Comparison of ENCODE assay signal across 27 cellular contexts in the genomic region with DNA sequence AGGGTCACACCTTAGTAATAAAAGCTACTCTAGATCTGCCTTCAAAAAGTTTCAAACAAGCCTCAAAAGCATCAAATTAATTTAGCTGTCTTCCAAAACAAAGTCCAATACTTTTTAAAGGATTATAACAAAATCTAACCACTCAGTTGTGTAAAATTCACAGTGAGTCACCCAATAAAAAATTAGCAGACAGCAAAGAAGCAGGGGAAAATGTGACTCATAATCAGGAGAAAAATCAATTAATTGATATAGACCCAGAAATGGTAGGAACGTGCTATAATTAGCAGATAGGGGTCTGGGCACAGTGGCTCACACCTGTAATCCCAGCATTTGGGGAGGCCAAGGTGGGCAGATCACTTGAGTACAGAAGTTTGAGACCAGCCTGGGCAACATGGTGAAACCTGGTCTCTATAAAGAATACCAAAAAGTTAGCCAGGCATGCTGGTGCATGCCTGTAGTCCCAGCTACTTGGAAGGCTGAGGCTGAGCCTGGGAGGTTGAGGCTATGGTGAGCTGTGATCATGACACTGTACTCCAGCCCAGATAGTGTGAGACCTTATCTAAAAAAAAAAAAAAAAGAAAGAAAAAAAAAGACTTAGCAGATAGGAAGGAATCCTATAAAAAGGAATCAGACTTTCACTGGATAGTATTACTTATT. TPM values are rescaled to one million over a fixed set of nuclear protein-coding genes. Genes with fewer than 3 reads are reported as not detected.
"Had no signal": no experiment of that assay in that cellular context is flagged by ENCODE, and none has a peak within 500 bp of the region (broad histone marks: within the 10 kb centered on the region; RNA-seq: fewer than 3 reads in every experiment).

No MANE protein-coding gene starts in this region.

- H3K36me3 ChIP-seq: breast epithelium, colonic mucosa, stomach, suprapubic skin, uterus, WERI-Rb-1 had no signal

- H3K4me2 ChIP-seq: smooth muscle cell had no signal

- H3K27me3 ChIP-seq: breast epithelium, colonic mucosa, dorsolateral prefrontal cortex, suprapubic skin, uterus had no signal

- H3K4me3 Mint-ChIP-seq: activated CD4-positive, alpha-beta T cell treated with anti-CD3 and anti-CD28 coated beads, Interleukin-2, amount 10 ng/mL, durations not matched to agents 7 days and 5 days; activated CD8-positive, alpha-beta T cell treated with anti-CD3 and anti-CD28 coated beads, Interleukin-2, amount 10 ng/mL, durations not matched to agents 7 days and 5 days; activated naive CD8-positive, alpha-beta T cell treated with anti-CD3 and anti-CD28 coated beads for 36 hours; activated T-cell treated with anti-CD3 and anti-CD28 coated beads, Interleukin-2, amount 50 U/mL, for 24 hours; activated T-helper 17 cell treated with anti-CD3 and anti-CD28 coated beads, Interleukin-2, amount 50 U/mL, for 72 hours; effector memory CD8-positive, alpha-beta T cell; immature natural killer cell; nephron progenitor cell; stimulated activated memory B cell treated with anti-CD40 and anti-IgM and Interleukin-4, amounts not matched to agents 10 μg/mL and 1 μg/mL and 100 μg/mL, for 72 hours had no signal

- H3K4me1 Mint-ChIP-seq: activated CD4-positive, alpha-beta T cell treated with anti-CD3 and anti-CD28 coated beads, Interleukin-2, amount 10 ng/mL, durations not matched to agents 7 days and 5 days; activated naive CD8-positive, alpha-beta T cell treated with anti-CD3 and anti-CD28 coated beads for 36 hours; activated T-helper 17 cell treated with anti-CD3 and anti-CD28 coated beads, Interleukin-2, amount 50 U/mL, for 72 hours; immature natural killer cell; stimulated activated memory B cell treated with anti-CD40 and anti-IgM and Interleukin-4, amounts not matched to agents 10 μg/mL and 1 μg/mL and 100 μg/mL, for 72 hours had no signal

- ATAC-seq: activated CD8-positive, alpha-beta T cell treated with anti-CD3 and anti-CD28 coated beads, Interleukin-2, amount 10 ng/mL, durations not matched to agents 7 days and 5 days; activated T-helper 17 cell treated with anti-CD3 and anti-CD28 coated beads, Interleukin-2, amount 50 U/mL, for 72 hours; effector memory CD8-positive, alpha-beta T cell; left ventricle myocardium superior; sciatic nerve; stimulated activated memory B cell treated with anti-CD40 and anti-IgM and Interleukin-4, amounts not matched to agents 10 μg/mL and 1 μg/mL and 100 μg/mL, for 72 hours had no signal

- DNase-seq: activated CD4-positive, CD25-positive, alpha-beta regulatory T cell treated with anti-CD3 and anti-CD28 coated beads, Interleukin-2, amount 50 U/mL, for 72 hours; activated CD8-positive, alpha-beta memory T cell treated with anti-CD3 and anti-CD28 coated beads, Interleukin-2, amount 50 U/mL, for 4 hours; activated CD8-positive, alpha-beta T cell treated with anti-CD3 and anti-CD28 coated beads, Interleukin-2, amount 10 ng/mL, durations not matched to agents 7 days and 5 days; activated naive CD4-positive, alpha-beta T cell; activated naive CD8-positive, alpha-beta T cell treated with anti-CD3 and anti-CD28 coated beads for 36 hours; activated T-cell treated with anti-CD3 and anti-CD28 coated beads, Interleukin-2, amount 50 U/mL, for 24 hours; colonic mucosa; dorsolateral prefrontal cortex; effector memory CD8-positive, alpha-beta T cell; foreskin melanocyte; immature natural killer cell; left ventricle myocardium superior; nephron progenitor cell; stimulated activated CD4-positive, alpha-beta T cell treated with anti-CD3 and anti-CD28 coated beads, Interleukin-15, amount 100 ng/mL, for 24 hours; T-helper 1 cell; trophoblast cell; uterus; WERI-Rb-1 had no signal

- H3K27ac Mint-ChIP-seq: activated CD4-positive, alpha-beta T cell treated with anti-CD3 and anti-CD28 coated beads, Interleukin-2, amount 10 ng/mL, durations not matched to agents 7 days and 5 days; activated CD8-positive, alpha-beta T cell treated with anti-CD3 and anti-CD28 coated beads, Interleukin-2, amount 10 ng/mL, durations not matched to agents 7 days and 5 days; activated naive CD8-positive, alpha-beta T cell treated with anti-CD3 and anti-CD28 coated beads for 36 hours; activated T-cell treated with anti-CD3 and anti-CD28 coated beads, Interleukin-2, amount 50 U/mL, for 24 hours; activated T-helper 17 cell treated with anti-CD3 and anti-CD28 coated beads, Interleukin-2, amount 50 U/mL, for 72 hours; effector memory CD8-positive, alpha-beta T cell; immature natural killer cell; nephron progenitor cell; stimulated activated memory B cell treated with anti-CD40 and anti-IgM and Interleukin-4, amounts not matched to agents 10 μg/mL and 1 μg/mL and 100 μg/mL, for 72 hours had no signal

- H3K9me3 ChIP-seq: colonic mucosa had no signal

- H3K27ac ChIP-seq: breast epithelium, colonic mucosa, dorsolateral prefrontal cortex, stomach, suprapubic skin, uterus, WERI-Rb-1 had no signal

- H3K4me1 ChIP-seq: breast epithelium, colonic mucosa, stomach, suprapubic skin, uterus had no signal

- H3K4me3 ChIP-seq: breast epithelium, colonic mucosa, dorsolateral prefrontal cortex, smooth muscle cell, stomach, suprapubic skin, uterus had no signal

RNA-seq across cellular contexts. Expression of gene MYOG, which starts 8.1 kb away (rescaled TPM):
- total RNA-seq: activated CD4-positive, alpha-beta T cell treated with anti-CD3 and anti-CD28 coated beads, Interleukin-2, amount 10 ng/mL, durations not matched to agents 7 days and 5 days; activated CD8-positive, alpha-beta T cell treated with anti-CD3 and anti-CD28 coated beads, Interleukin-2, amount 10 ng/mL, durations not matched to agents 7 days and 5 days; activated naive CD8-positive, alpha-beta T cell treated with anti-CD3 and anti-CD28 coated beads for 36 hours; activated T-helper 17 cell treated with anti-CD3 and anti-CD28 coated beads, Interleukin-2, amount 50 U/mL, for 72 hours; breast epithelium; colonic mucosa; fibroblast of lung; left ventricle myocardium superior; sciatic nerve; smooth muscle cell; stomach; suprapubic skin; uterus had no signal
- polyA plus RNA-seq: fibroblast of lung, immature natural killer cell, smooth muscle cell, stomach had no signal

RNA-seq across cellular contexts. Expression of gene ADORA1, which starts 33.6 kb away (rescaled TPM):
- total RNA-seq: activated CD4-positive, alpha-beta T cell treated with anti-CD3 and anti-CD28 coated beads, Interleukin-2, amount 10 ng/mL, durations not matched to agents 7 days and 5 days; activated CD8-positive, alpha-beta T cell treated with anti-CD3 and anti-CD28 coated beads, Interleukin-2, amount 10 ng/mL, durations not matched to agents 7 days and 5 days; activated naive CD8-positive, alpha-beta T cell treated with anti-CD3 and anti-CD28 coated beads for 36 hours; activated T-helper 17 cell treated with anti-CD3 and anti-CD28 coated beads, Interleukin-2, amount 50 U/mL, for 72 hours had no signal
